Comparison of ENCODE assay signal across 1 cellular context in the genomic region with DNA sequence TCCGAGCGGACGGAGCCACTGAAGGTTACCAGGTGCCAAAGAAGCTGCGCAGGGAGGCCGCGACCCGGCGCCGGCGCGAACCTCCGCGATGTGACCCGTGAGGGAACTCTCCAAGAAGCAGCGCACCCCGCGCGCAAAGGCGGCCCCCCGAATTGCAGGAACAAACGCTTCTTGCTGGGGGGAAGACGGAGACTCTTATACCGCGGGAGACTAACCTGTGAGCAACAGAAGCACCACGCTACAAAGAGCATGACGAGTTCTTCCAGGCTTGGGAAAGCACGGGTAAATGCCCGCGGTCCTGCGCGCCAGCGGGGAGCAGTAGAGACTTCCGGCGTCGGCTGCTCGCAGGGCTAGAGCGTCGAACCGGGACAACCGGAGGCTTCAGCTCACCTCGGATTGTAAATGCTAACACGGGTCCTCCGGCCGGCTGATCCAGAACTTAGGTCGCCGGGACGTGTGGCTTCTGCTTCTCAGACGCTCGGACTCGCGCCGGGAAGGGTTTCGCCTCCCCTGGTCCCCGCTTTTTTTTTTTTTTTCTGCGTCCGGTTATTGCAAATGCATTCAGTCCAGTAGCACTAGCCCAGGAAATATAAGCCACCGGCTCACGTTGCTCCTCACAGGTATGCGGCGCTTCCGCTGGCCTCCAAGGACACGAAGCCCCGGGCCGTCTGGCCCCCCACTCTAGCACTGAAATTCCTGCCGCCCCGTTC.
TF ChIP-seq lines count a peak whose summit lies in the region.

A gene with protein sequence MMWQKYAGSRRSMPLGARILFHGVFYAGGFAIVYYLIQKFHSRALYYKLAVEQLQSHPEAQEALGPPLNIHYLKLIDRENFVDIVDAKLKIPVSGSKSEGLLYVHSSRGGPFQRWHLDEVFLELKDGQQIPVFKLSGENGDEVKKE (minus strand): TSS at position 310 of the 710 bp plus-strand sequence. CDS start 80,909 bp downstream, outside the sequence.

TF ChIP-seq in A549, 52 proteins besides CTCF, POLR2A, EP300 and RAD21 (continued from another document):
- TF ChIP-seq, protein P1, sequence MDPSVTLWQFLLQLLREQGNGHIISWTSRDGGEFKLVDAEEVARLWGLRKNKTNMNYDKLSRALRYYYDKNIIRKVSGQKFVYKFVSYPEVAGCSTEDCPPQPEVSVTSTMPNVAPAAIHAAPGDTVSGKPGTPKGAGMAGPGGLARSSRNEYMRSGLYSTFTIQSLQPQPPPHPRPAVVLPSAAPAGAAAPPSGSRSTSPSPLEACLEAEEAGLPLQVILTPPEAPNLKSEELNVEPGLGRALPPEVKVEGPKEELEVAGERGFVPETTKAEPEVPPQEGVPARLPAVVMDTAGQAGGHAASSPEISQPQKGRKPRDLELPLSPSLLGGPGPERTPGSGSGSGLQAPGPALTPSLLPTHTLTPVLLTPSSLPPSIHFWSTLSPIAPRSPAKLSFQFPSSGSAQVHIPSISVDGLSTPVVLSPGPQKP (IDR thresholded peaks at IDR 0.05; ENCODE audit: low read depth, low read length), result no peak
- no peak for TF ChIP-seq TFCP2L1 (CRISPR knock-in tag; IDR thresholded peaks at IDR 0.05)
- TF ChIP-seq JUN (IDR thresholded peaks at IDR 0.05), result peak; percentile 83 to 95; a peak in 4 of 5 replicates
- TF ChIP-seq, protein P2, sequence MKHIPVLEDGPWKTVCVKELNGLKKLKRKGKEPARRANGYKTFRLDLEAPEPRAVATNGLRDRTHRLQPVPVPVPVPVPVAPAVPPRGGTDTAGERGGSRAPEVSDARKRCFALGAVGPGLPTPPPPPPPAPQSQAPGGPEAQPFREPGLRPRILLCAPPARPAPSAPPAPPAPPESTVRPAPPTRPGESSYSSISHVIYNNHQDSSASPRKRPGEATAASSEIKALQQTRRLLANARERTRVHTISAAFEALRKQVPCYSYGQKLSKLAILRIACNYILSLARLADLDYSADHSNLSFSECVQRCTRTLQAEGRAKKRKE (CRISPR knock-in tag; IDR thresholded peaks at IDR 0.05; ENCODE audit: low read depth), result no peak
- TF ChIP-seq GATA3 (IDR thresholded peaks at IDR 0.05; ENCODE audit: borderline replicate concordance), result no peak
- TF ChIP-seq FOXS1 (CRISPR knock-in tag; IDR thresholded peaks at IDR 0.05), result no peak
- peak; percentile 52; the same call in 1 of the 2 replicates for TF ChIP-seq KDM5A (IDR thresholded peaks at IDR 0.05)
- no peak for TF ChIP-seq CEBPB (IDR thresholded peaks at IDR 0.05)
- no peak for TF ChIP-seq POLR2AphosphoS2 (conservative IDR thresholded peaks at IDR 0.05; ENCODE audit: low read length)
- peak; percentile 49; the same call in 1 of the 2 replicates for TF ChIP-seq PHF8 (IDR thresholded peaks at IDR 0.05; ENCODE audit: borderline replicate concordance, low read depth)
- TF ChIP-seq, protein P3, sequence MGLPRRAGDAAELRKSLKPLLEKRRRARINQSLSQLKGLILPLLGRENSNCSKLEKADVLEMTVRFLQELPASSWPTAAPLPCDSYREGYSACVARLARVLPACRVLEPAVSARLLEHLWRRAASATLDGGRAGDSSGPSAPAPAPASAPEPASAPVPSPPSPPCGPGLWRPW (IDR thresholded peaks at IDR 0.05), result no peak
- TF ChIP-seq KDM1A (IDR thresholded peaks at IDR 0.05; ENCODE audit: low read depth), result no peak
- TF ChIP-seq, protein P4, sequence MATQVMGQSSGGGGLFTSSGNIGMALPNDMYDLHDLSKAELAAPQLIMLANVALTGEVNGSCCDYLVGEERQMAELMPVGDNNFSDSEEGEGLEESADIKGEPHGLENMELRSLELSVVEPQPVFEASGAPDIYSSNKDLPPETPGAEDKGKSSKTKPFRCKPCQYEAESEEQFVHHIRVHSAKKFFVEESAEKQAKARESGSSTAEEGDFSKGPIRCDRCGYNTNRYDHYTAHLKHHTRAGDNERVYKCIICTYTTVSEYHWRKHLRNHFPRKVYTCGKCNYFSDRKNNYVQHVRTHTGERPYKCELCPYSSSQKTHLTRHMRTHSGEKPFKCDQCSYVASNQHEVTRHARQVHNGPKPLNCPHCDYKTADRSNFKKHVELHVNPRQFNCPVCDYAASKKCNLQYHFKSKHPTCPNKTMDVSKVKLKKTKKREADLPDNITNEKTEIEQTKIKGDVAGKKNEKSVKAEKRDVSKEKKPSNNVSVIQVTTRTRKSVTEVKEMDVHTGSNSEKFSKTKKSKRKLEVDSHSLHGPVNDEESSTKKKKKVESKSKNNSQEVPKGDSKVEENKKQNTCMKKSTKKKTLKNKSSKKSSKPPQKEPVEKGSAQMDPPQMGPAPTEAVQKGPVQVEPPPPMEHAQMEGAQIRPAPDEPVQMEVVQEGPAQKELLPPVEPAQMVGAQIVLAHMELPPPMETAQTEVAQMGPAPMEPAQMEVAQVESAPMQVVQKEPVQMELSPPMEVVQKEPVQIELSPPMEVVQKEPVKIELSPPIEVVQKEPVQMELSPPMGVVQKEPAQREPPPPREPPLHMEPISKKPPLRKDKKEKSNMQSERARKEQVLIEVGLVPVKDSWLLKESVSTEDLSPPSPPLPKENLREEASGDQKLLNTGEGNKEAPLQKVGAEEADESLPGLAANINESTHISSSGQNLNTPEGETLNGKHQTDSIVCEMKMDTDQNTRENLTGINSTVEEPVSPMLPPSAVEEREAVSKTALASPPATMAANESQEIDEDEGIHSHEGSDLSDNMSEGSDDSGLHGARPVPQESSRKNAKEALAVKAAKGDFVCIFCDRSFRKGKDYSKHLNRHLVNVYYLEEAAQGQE (IDR thresholded peaks at IDR 0.05), result no peak
- TF ChIP-seq, protein P5, sequence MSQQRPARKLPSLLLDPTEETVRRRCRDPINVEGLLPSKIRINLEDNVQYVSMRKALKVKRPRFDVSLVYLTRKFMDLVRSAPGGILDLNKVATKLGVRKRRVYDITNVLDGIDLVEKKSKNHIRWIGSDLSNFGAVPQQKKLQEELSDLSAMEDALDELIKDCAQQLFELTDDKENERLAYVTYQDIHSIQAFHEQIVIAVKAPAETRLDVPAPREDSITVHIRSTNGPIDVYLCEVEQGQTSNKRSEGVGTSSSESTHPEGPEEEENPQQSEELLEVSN (IDR thresholded peaks at IDR 0.05; ENCODE audit: borderline replicate concordance, low read depth), result peak; percentile 71; the same call in 1 of the 2 replicates
- TF ChIP-seq, protein P6, sequence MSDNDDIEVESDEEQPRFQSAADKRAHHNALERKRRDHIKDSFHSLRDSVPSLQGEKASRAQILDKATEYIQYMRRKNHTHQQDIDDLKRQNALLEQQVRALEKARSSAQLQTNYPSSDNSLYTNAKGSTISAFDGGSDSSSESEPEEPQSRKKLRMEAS (IDR thresholded peaks at IDR 0.05), result peak; percentile 90
- TF ChIP-seq, protein P7, sequence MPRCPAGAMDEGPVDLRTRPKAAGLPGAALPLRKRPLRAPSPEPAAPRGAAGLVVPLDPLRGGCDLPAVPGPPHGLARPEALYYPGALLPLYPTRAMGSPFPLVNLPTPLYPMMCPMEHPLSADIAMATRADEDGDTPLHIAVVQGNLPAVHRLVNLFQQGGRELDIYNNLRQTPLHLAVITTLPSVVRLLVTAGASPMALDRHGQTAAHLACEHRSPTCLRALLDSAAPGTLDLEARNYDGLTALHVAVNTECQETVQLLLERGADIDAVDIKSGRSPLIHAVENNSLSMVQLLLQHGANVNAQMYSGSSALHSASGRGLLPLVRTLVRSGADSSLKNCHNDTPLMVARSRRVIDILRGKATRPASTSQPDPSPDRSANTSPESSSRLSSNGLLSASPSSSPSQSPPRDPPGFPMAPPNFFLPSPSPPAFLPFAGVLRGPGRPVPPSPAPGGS (IDR thresholded peaks at IDR 0.05), result peak; percentile 57; the same call in 2 of the 3 replicates
